8 cellular contexts compared by ENCODE assay signal in the genomic region with DNA sequence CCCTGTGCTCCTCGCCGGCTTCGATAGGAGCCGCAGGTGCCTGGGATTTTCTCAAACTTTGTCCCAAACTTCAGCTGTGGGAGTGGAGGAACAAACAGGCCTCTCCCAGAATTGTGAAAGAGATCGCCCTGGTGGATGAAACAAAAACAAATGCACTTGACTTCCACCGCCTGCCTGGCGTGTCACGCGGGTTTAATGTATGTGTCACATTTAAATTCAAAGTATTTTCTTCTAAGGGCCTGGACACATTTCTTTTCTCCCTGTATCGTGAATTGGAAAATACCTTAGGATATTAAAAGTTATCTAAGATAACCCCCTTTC. TPM values are rescaled to one million over a fixed set of nuclear protein-coding genes. Genes with fewer than 3 reads are reported as not detected.
A peak's percentile ranks its signal among the peaks of the same experiment; 100 is the strongest.
DNase-seq lines count a peak whose midpoint lies in the region; TF ChIP-seq lines count a peak whose summit lies in the region.

No MANE protein-coding gene starts in this region.

- intact Hi-C loops in activated CD4-positive, alpha-beta memory T cell treated with anti-CD3 and anti-CD28 coated beads for 36 hours (cut with micrococcal nuclease), result loop anchor here (1.0 to 2.0 kb wide), 5 partner anchors 8 to 215 kb away; a partner anchor contains a TSS

- H3K9me3 Mint-ChIP-seq in activated CD4-positive, alpha-beta memory T cell treated with anti-CD3 and anti-CD28 coated beads for 36 hours, result no peaks in the 10 kb centered on the region

- DNase-seq in NCI-H2227 (lab: John Stamatoyannopoulos, UW; ENCODE audit: unreplicated experiment) (peak; percentile 84), NCI-H2227 treated with DMSO at 0.1 percent for 48 hours (lab: John Stamatoyannopoulos, UW) (no peak), GM23248 (peak; percentile 90), fibroblast of mammary gland (ENCODE audit: low read depth) (peak; percentile 77), osteoblast (ENCODE audit: insufficient read length, low spot score, missing footprints) (peak; percentile 95), HT-29 (ENCODE audit: low spot score) (no peak)
- DNase-seq in activated CD4-positive, alpha-beta memory T cell treated with anti-CD3 and anti-CD28 coated beads for 36 hours, result peak; percentile 60

- POLR2A ChIA-PET in activated CD4-positive, alpha-beta memory T cell treated with anti-CD3 and anti-CD28 coated beads for 36 hours (lab: Charles Lee), result interaction anchor here (0.5 to 1.4 kb wide), 5 partner anchors 37 to 217 kb away, joined by 3 to 4 read pairs (median 3); no protein-coding TSS in a partner anchor

- in situ Hi-C loops in GM23248 (cut with MboI), result no loop called here

- H3K36me3 Mint-ChIP-seq in activated CD4-positive, alpha-beta memory T cell treated with anti-CD3 and anti-CD28 coated beads for 36 hours, result peaks cover 6% of the 10 kb centered on the region

- TF ChIP-seq RAD21 in Ishikawa (IDR thresholded peaks at IDR 0.05; ENCODE audit: low read depth), result no peak

- peaks cover 50% of the 10 kb centered on the region for H3K4me1 Mint-ChIP-seq in activated CD4-positive, alpha-beta memory T cell treated with anti-CD3 and anti-CD28 coated beads for 36 hours (ENCODE audit: low read depth)

- H3K4me2 ChIP-seq in GM23248 (ENCODE audit: unreplicated experiment) (peak overlapping the region; percentile 98), osteoblast (ENCODE audit: insufficient read depth, low read length) (peak overlapping the region; percentile 88)

- H3K27ac ChIP-seq in GM23248 (peak overlapping the region; percentile 95), osteoblast (ENCODE audit: low read depth, low read length) (peak overlapping the region; percentile 87)

- no peaks in the 10 kb centered on the region for H3K36me3 ChIP-seq in GM23248 (ENCODE audit: low read depth)
- no peaks in the 10 kb centered on the region for H3K36me3 ChIP-seq in osteoblast (ENCODE audit: insufficient read depth, low read length)

- H3F3A ChIP-seq in GM23248 (ENCODE audit: insufficient read depth), result peaks cover 29% of the 10 kb centered on the region

- H3K79me2 ChIP-seq in GM23248 (ENCODE audit: insufficient read depth), result peaks cover 43% of the 10 kb centered on the region
- peaks cover 37% of the 10 kb centered on the region for H3K79me2 ChIP-seq in osteoblast (ENCODE audit: insufficient read depth, low read length)

- H3K9ac ChIP-seq in GM23248, result peak overlapping the region; percentile 98

- H4K20me1 ChIP-seq in GM23248 (ENCODE audit: insufficient read depth), result peaks cover 18% of the 10 kb centered on the region; the same call in 1 of the 2 replicates
- peaks cover 36% of the 10 kb centered on the region for H4K20me1 ChIP-seq in osteoblast (ENCODE audit: insufficient read depth, low read length)

- TF ChIP-seq EP300 in Ishikawa (IDR thresholded peaks at IDR 0.05; ENCODE audit: borderline replicate concordance), result no peak

- H3K9me3 ChIP-seq in GM23248 (ENCODE audit: low read depth), result no peaks in the 10 kb centered on the region
- H3K9me3 ChIP-seq in osteoblast (ENCODE audit: low read depth, low read length), result no peaks in the 10 kb centered on the region

- H3K4me3 ChIP-seq in GM23248 (peak overlapping the region; percentile 94), fibroblast of mammary gland (ENCODE audit: control insufficient read depth, low read depth, low read length) (peak overlapping the region; percentile 77), osteoblast (ENCODE audit: insufficient read depth, low read length) (peak overlapping the region; percentile 90)

- H3K27me3 Mint-ChIP-seq in activated CD4-positive, alpha-beta memory T cell treated with anti-CD3 and anti-CD28 coated beads for 36 hours, result no peaks in the 10 kb centered on the region

- H3K4me3 Mint-ChIP-seq in activated CD4-positive, alpha-beta memory T cell treated with anti-CD3 and anti-CD28 coated beads for 36 hours, result peak overlapping the region; percentile 95

- peak overlapping the region; percentile 94 for H2AFZ ChIP-seq in GM23248
- H2AFZ ChIP-seq in osteoblast (ENCODE audit: low read length), result peak overlapping the region; percentile 97

- H3K4me1 ChIP-seq in GM23248 (ENCODE audit: insufficient read depth) (peaks cover 30% of the 10 kb centered on the region), osteoblast (ENCODE audit: insufficient read depth, low read length) (peaks cover 18% of the 10 kb centered on the region)

- H3K9me2 ChIP-seq in GM23248 (ENCODE audit: insufficient read depth), result no peaks in the 10 kb centered on the region

- WGBS in GM23248 (ENCODE audit: low coverage in 1 of 2, low lambda C conversion rate in 2 of 2, missing lambda C conversion rate in 2 of 2), 2 experiments, result 1 to 3% methylated on average over 10 of the region's 10 CpGs

- H3K27me3 ChIP-seq in GM23248 (replicated peaks; ENCODE audit: insufficient read depth) (no peaks in the 10 kb centered on the region), osteoblast (ENCODE audit: insufficient read depth, low read length) (no peaks in the 10 kb centered on the region)

- CTCF ChIA-PET in activated CD4-positive, alpha-beta memory T cell treated with anti-CD3 and anti-CD28 coated beads for 36 hours (lab: Charles Lee), result interaction anchor here (0.8 to 2.5 kb wide), 10 partner anchors 9 to 255 kb away, joined by 3 to 19 read pairs (median 4); no protein-coding TSS in a partner anchor

- peak overlapping the region; percentile 95 for H3K27ac Mint-ChIP-seq in activated CD4-positive, alpha-beta memory T cell treated with anti-CD3 and anti-CD28 coated beads for 36 hours

- TF ChIP-seq CTCF in fibroblast of mammary gland (conservative IDR thresholded peaks at IDR 0.05; ENCODE audit: control insufficient read depth, insufficient read depth, low read depth, low read length), result no peak
- TF ChIP-seq CTCF in osteoblast (IDR thresholded peaks at IDR 0.05; ENCODE audit: extremely low read depth, low read depth, low read length), result no peak

TF ChIP-seq in Ishikawa, 13 proteins besides CTCF, POLR2A, EP300 and RAD21:
- TF ChIP-seq CEBPB (IDR thresholded peaks at IDR 0.05) (0 out of 2 replicates have a peak, but pooled peaks have one; percentile 10), ZBTB7A (IDR thresholded peaks at IDR 0.05; ENCODE audit: low read depth) (no peak)

RNA-seq across cellular contexts. Expression of a gene that starts 0.7 kb away (rescaled TPM):
- 11.6 and 13.2 TPM in 2 replicates for total RNA-seq in GM23248 (2014; rRNA removed; shearing (Covaris generic))
- polyA plus RNA-seq in GM23248 (2016; fragmentation: Nextera tagmentation; extraction: Ambion mirVana), result 20.7 and 21.5 TPM in 2 replicates
- 1 to 10 TPM; 5.1 to 5.9 TPM for total RNA-seq in activated CD4-positive, alpha-beta memory T cell treated with anti-CD3 and anti-CD28 coated beads for 36 hours
- total RNA-seq in osteoblast, result 23.2 and 24.5 TPM in 2 replicates
- 8.9 and 9.7 TPM in 2 replicates for total RNA-seq in HT-29 (2014; rRNA removed; shearing (Covaris generic))

Comparison
In these comparisons a context has a peak if more than half of its experiments do, and no peak if none do; other contexts are left out.
1. DNase-seq: peak in NCI-H2227 (single experiment), GM23248 (single experiment), activated CD4-positive, alpha-beta memory T cell treated with anti-CD3 and anti-CD28 coated beads for 36 hours (single experiment), fibroblast of mammary gland (single experiment) and osteoblast (single experiment); none in NCI-H2227 treated with DMSO at 0.1 percent for 48 hours (single experiment) and HT-29 (single experiment).
2. Peak in every context shown above with its lines, with median percentiles within 50 percentile points of each other: H3K4me3 ChIP-seq.